Comparison of ENCODE assay signal across 27 cellular contexts in genomic region chr9:82334286-82334685, GRCh38.
DNase-seq lines count a peak whose midpoint lies in the region; ATAC-seq and TF ChIP-seq lines count a peak whose summit lies in the region.
"Had no signal": no experiment of that assay in that cellular context is flagged by ENCODE, and none has a peak within 500 bp of the region (broad histone marks: within the 10 kb centered on the region; RNA-seq: fewer than 3 reads in every experiment).

No MANE protein-coding gene starts in this region.

- TF ChIP-seq CTCF in AG10803 (conservative IDR thresholded peaks at IDR 0.05; ENCODE audit: low read length) (no peak), epithelial cell of esophagus (IDR thresholded peaks at IDR 0.05; ENCODE audit: insufficient read depth, low read depth, low read length, missing control alignments) (no peak), coronary artery (IDR thresholded peaks at IDR 0.05) (no peak)

- H3K27ac ChIP-seq in coronary artery: no peak overlapping the region
- H3K27ac ChIP-seq: KMS-11, lower lobe of right lung, parathyroid adenoma, thoracic aorta had no signal

- ATAC-seq in GM18505 (IDR thresholded peaks at IDR 0.05; ENCODE audit: unreplicated experiment): no peak
- no peak for ATAC-seq in HG03159 (IDR thresholded peaks at IDR 0.05; ENCODE audit: unreplicated experiment)
- ATAC-seq: activated CD4-positive, alpha-beta T cell treated with anti-CD3 and anti-CD28 coated beads for 36 hours; lower lobe of right lung; right cardiac atrium; T-helper 17 cell had no signal

- H3K4me3 ChIP-seq in AG10803 (ENCODE audit: low read length) (no peak overlapping the region), epithelial cell of esophagus (ENCODE audit: low read length) (no peak overlapping the region), coronary artery (no peak overlapping the region)
- H3K4me3 ChIP-seq: lower lobe of right lung, thoracic aorta had no signal

- DNase-seq in AG10803 (ENCODE audit: low read depth) (peak; percentile 90), LHCN-M2 (ENCODE audit: low read depth) (peak; percentile 22), epithelial cell of esophagus (ENCODE audit: low read depth) (peak; percentile 11), kidney glomerular epithelial cell (lab: John Stamatoyannopoulos, UW) (peak; percentile 13), coronary artery (ENCODE audit: low spot score) (no peak)
- no peak for DNase-seq in stimulated activated naive CD4-positive, alpha-beta T cell (lab: John Stamatoyannopoulos, UW)
- DNase-seq: activated CD4-positive, alpha-beta T cell treated with anti-CD3 and anti-CD28 coated beads for 36 hours; activated CD8-positive, alpha-beta memory T cell treated with anti-CD3 and anti-CD28 coated beads for 24 hours; activated naive CD4-positive, alpha-beta T cell treated with anti-CD3 and anti-CD28 coated beads, Interleukin-2, amount 50 U/mL, for 16 hours; activated T-cell treated with anti-CD3 and anti-CD28 coated beads, Interleukin-2, amount 50 U/mL, for 48 hours; anterior cingulate cortex; Calu3; kidney; lower lobe of right lung; NCI-H1694; nephron progenitor cell; right cardiac atrium; SK-N-SH; stimulated activated CD4-positive, alpha-beta T cell treated with anti-CD3 and anti-CD28 coated beads, Interleukin-12 subunit alpha, Interleukin-12 subunit beta, amount 100 ng/mL, for 4 hours; stimulated activated CD4-positive, alpha-beta T cell treated with anti-CD3 and anti-CD28 coated beads, Interleukin-4, amount 100 ng/mL, for 24 hours; stimulated activated naive CD4-positive, alpha-beta T cell treated with Interleukin-2 at 50 U/mL for 16 hours; T-helper 17 cell had no signal

- no peak for TF ChIP-seq POLR2A in GM18505 (IDR thresholded peaks at IDR 0.05; ENCODE audit: borderline replicate concordance, extremely low read depth, insufficient read depth, insufficient read length)

Comparison
In these comparisons a context has a peak if more than half of its experiments do, and no peak if none do; other contexts are left out.
1. DNase-seq: peak in AG10803 (single experiment), LHCN-M2 (single experiment), epithelial cell of esophagus (single experiment) and kidney glomerular epithelial cell (single experiment); none in coronary artery (single experiment) and stimulated activated naive CD4-positive, alpha-beta T cell (0 of 6).